ENCODE assay signal across 7 cellular contexts in genomic region chr16:18928073-18928472, GRCh38. TPM values are rescaled to one million over a fixed set of nuclear protein-coding genes. Genes with fewer than 3 reads are reported as not detected.
A peak's percentile ranks its signal among the peaks of the same experiment; 100 is the strongest.
DNase-seq lines count a peak whose midpoint lies in the region; ATAC-seq and TF ChIP-seq lines count a peak whose summit lies in the region.
"Not testable (repeated sequence)": the region's sequence is repeated elsewhere in the genome, so short reads cannot be mapped to it uniquely, and the experiment has no call there.

No MANE protein-coding gene starts in this region.

- H3K36me3 ChIP-seq in Caco-2 (ENCODE audit: control insufficient read depth, insufficient read depth, low read length); Karpas-422 (ENCODE audit: insufficient read depth, low read length): not testable (repeated sequence)

- H2AFZ ChIP-seq in Karpas-422 (ENCODE audit: low read length): peak overlapping the region; percentile 30; the same call in 1 of the 2 replicates

- peak overlapping the region; percentile 36 for H3K4me3 ChIP-seq in Caco-2 (ENCODE audit: low read depth, low read length)
- not testable (repeated sequence) for H3K4me3 ChIP-seq in Karpas-422 (ENCODE audit: low read length)

- H4K20me1 ChIP-seq in Karpas-422 (ENCODE audit: insufficient read depth, low read depth, low read length): not testable (repeated sequence)

- not testable (repeated sequence) for H3K27me3 ChIP-seq in Caco-2 (replicated peaks; ENCODE audit: control insufficient read depth, insufficient read depth, low read length); Karpas-422 (ENCODE audit: low read length)

- peak overlapping the region; percentile 100 for H3K27ac Mint-ChIP-seq in Caco-2 (ENCODE audit: unreplicated experiment)
- not testable (repeated sequence) for H3K27ac Mint-ChIP-seq in T-helper 2 cell treated with Interferon-gamma antibody and Interleukin-4, amounts not matched to agents 5 μg/mL and 100 μg/mL, for 36 hours; neural crest cell (ENCODE audit: unreplicated experiment)
- peak overlapping the region; percentile 20 for H3K27ac Mint-ChIP-seq in activated CD8-positive, alpha-beta T cell treated with anti-CD3 and anti-CD28 coated beads, Interleukin-2, amount 10 ng/mL, durations not matched to agents 7 days and 5 days
- peak overlapping the region; percentile 21 for H3K27ac Mint-ChIP-seq in activated naive CD8-positive, alpha-beta T cell treated with anti-CD3 and anti-CD28 coated beads, Interleukin-2, amount 10 ng/mL, durations not matched to agents 7 days and 5 days

- H3K9me2 ChIP-seq in Karpas-422 (replicated peaks; ENCODE audit: insufficient read depth, low read length): not testable (repeated sequence)

- intact Hi-C loops in Caco-2 (cut with micrococcal nuclease; ENCODE audit: unreplicated experiment): not testable (repeated sequence)

- BruUV-seq in Caco-2 (replicated peaks; lab: Mats Ljungman, UMichigan): not testable (repeated sequence)

- not testable (repeated sequence) for H3K27me3 Mint-ChIP-seq in Caco-2 (ENCODE audit: insufficient read depth, unreplicated experiment); T-helper 2 cell treated with Interferon-gamma antibody and Interleukin-4, amounts not matched to agents 5 μg/mL and 100 μg/mL, for 36 hours (ENCODE audit: low read depth); activated CD8-positive, alpha-beta T cell treated with anti-CD3 and anti-CD28 coated beads, Interleukin-2, amount 10 ng/mL, durations not matched to agents 7 days and 5 days (ENCODE audit: low read depth); activated naive CD8-positive, alpha-beta T cell treated with anti-CD3 and anti-CD28 coated beads, Interleukin-2, amount 10 ng/mL, durations not matched to agents 7 days and 5 days; neural crest cell (ENCODE audit: low read depth)

- not testable (repeated sequence) for H3K9me3 ChIP-seq in Caco-2; Karpas-422 (ENCODE audit: low read length)

- H3K4me1 Mint-ChIP-seq in Caco-2 (ENCODE audit: low read depth, unreplicated experiment): not testable (repeated sequence)
- H3K4me1 Mint-ChIP-seq in T-helper 2 cell treated with Interferon-gamma antibody and Interleukin-4, amounts not matched to agents 5 μg/mL and 100 μg/mL, for 36 hours (ENCODE audit: low read depth): peaks cover 14% of the 10 kb centered on the region
- H3K4me1 Mint-ChIP-seq in activated CD8-positive, alpha-beta T cell treated with anti-CD3 and anti-CD28 coated beads, Interleukin-2, amount 10 ng/mL, durations not matched to agents 7 days and 5 days (ENCODE audit: low read depth): peaks cover 22% of the 10 kb centered on the region
- H3K4me1 Mint-ChIP-seq in activated naive CD8-positive, alpha-beta T cell treated with anti-CD3 and anti-CD28 coated beads, Interleukin-2, amount 10 ng/mL, durations not matched to agents 7 days and 5 days: peaks cover 12% of the 10 kb centered on the region
- peaks cover 36% of the 10 kb centered on the region for H3K4me1 Mint-ChIP-seq in neural crest cell

- not testable (repeated sequence) for TF ChIP-seq CTCF in Caco-2 (IDR thresholded peaks at IDR 0.05; ENCODE audit: insufficient read depth in 1 of 2, low read depth in 1 of 2, low read length in 1 of 2, severe bottlenecking in 1 of 2, unreplicated experiment in 1 of 2); neural crest cell (conservative IDR thresholded peaks at IDR 0.05)

- 0 out of 2 replicates have a peak overlapping the region, but pooled peaks have one; percentile 89 for H3K9ac ChIP-seq in Karpas-422 (ENCODE audit: low read length)

- H3K27ac ChIP-seq in Karpas-422 (ENCODE audit: low read length): not testable (repeated sequence)

- H3K9me3 Mint-ChIP-seq in Caco-2 (ENCODE audit: unreplicated experiment); T-helper 2 cell treated with Interferon-gamma antibody and Interleukin-4, amounts not matched to agents 5 μg/mL and 100 μg/mL, for 36 hours; activated CD8-positive, alpha-beta T cell treated with anti-CD3 and anti-CD28 coated beads, Interleukin-2, amount 10 ng/mL, durations not matched to agents 7 days and 5 days (ENCODE audit: insufficient read depth); activated naive CD8-positive, alpha-beta T cell treated with anti-CD3 and anti-CD28 coated beads, Interleukin-2, amount 10 ng/mL, durations not matched to agents 7 days and 5 days; neural crest cell: not testable (repeated sequence)

- not testable (repeated sequence) for ATAC-seq in activated CD8-positive, alpha-beta T cell treated with anti-CD3 and anti-CD28 coated beads, Interleukin-2, amount 10 ng/mL, durations not matched to agents 7 days and 5 days; activated naive CD8-positive, alpha-beta T cell treated with anti-CD3 and anti-CD28 coated beads, Interleukin-2, amount 10 ng/mL, durations not matched to agents 7 days and 5 days (ENCODE audit: low read depth)

- H3K4me2 ChIP-seq in Karpas-422 (ENCODE audit: low read depth, low read length, poor library complexity, severe bottlenecking): peak overlapping the region; percentile 92

- peaks cover 25% of the 10 kb centered on the region for H3K79me2 ChIP-seq in Karpas-422 (ENCODE audit: low read length)

- CTCF ChIA-PET in Caco-2 (lab: Charles Lee); activated CD8-positive, alpha-beta T cell treated with anti-CD3 and anti-CD28 coated beads, Interleukin-2, amount 10 ng/mL, durations not matched to agents 7 days and 5 days (lab: Charles Lee): not testable (repeated sequence)

- DNase-seq in Caco-2 (peak; percentile 10 to 60), kidney tubule cell (ENCODE audit: low spot score) (peak; percentile 67)
- not testable (repeated sequence) for DNase-seq in Karpas-422; T-helper 2 cell treated with Interferon-gamma antibody and Interleukin-4, amounts not matched to agents 5 μg/mL and 100 μg/mL, for 36 hours (ENCODE audit: low spot score); activated CD8-positive, alpha-beta T cell treated with anti-CD3 and anti-CD28 coated beads, Interleukin-2, amount 10 ng/mL, durations not matched to agents 7 days and 5 days; activated naive CD8-positive, alpha-beta T cell treated with anti-CD3 and anti-CD28 coated beads, Interleukin-2, amount 10 ng/mL, durations not matched to agents 7 days and 5 days; neural crest cell (ENCODE audit: low read depth, low spot score)

- H3K36me3 Mint-ChIP-seq in Caco-2 (ENCODE audit: insufficient read depth, unreplicated experiment): peaks cover 14% of the 10 kb centered on the region
- H3K36me3 Mint-ChIP-seq in T-helper 2 cell treated with Interferon-gamma antibody and Interleukin-4, amounts not matched to agents 5 μg/mL and 100 μg/mL, for 36 hours (ENCODE audit: low read depth); activated CD8-positive, alpha-beta T cell treated with anti-CD3 and anti-CD28 coated beads, Interleukin-2, amount 10 ng/mL, durations not matched to agents 7 days and 5 days (ENCODE audit: low read depth); activated naive CD8-positive, alpha-beta T cell treated with anti-CD3 and anti-CD28 coated beads, Interleukin-2, amount 10 ng/mL, durations not matched to agents 7 days and 5 days; neural crest cell (ENCODE audit: low read depth): not testable (repeated sequence)

- H3K4me1 ChIP-seq in Caco-2: not testable (repeated sequence)
- H3K4me1 ChIP-seq in Karpas-422 (ENCODE audit: low read length): peaks cover 26% of the 10 kb centered on the region

- H3K4me3 Mint-ChIP-seq in Caco-2 (ENCODE audit: unreplicated experiment) (peak overlapping the region; percentile 97), neural crest cell (peak overlapping the region; percentile 38)
- H3K4me3 Mint-ChIP-seq in T-helper 2 cell treated with Interferon-gamma antibody and Interleukin-4, amounts not matched to agents 5 μg/mL and 100 μg/mL, for 36 hours: peak overlapping the region; percentile 24
- H3K4me3 Mint-ChIP-seq in activated CD8-positive, alpha-beta T cell treated with anti-CD3 and anti-CD28 coated beads, Interleukin-2, amount 10 ng/mL, durations not matched to agents 7 days and 5 days; activated naive CD8-positive, alpha-beta T cell treated with anti-CD3 and anti-CD28 coated beads, Interleukin-2, amount 10 ng/mL, durations not matched to agents 7 days and 5 days: not testable (repeated sequence)

- POLR2A ChIA-PET in Caco-2 (lab: Charles Lee): interaction anchor here (0.7 kb wide), 1 partner anchor 34 kb away, joined by 3 read pairs; no protein-coding TSS in a partner anchor
- POLR2A ChIA-PET in activated CD8-positive, alpha-beta T cell treated with anti-CD3 and anti-CD28 coated beads, Interleukin-2, amount 10 ng/mL, durations not matched to agents 7 days and 5 days (lab: Charles Lee); activated naive CD8-positive, alpha-beta T cell treated with anti-CD3 and anti-CD28 coated beads, Interleukin-2, amount 10 ng/mL, durations not matched to agents 7 days and 5 days (lab: Charles Lee): not testable (repeated sequence)

RNA-seq across cellular contexts. Expression of gene SMG1, which starts 1.9 kb away (rescaled TPM):
- total RNA-seq in Caco-2 (2022): 79.1 and 80.2 TPM in 2 replicates
- 63.1 and 91.0 TPM in 2 replicates for total RNA-seq in Karpas-422 (2014; rRNA removed; shearing (Covaris generic); ENCODE audit: low replicate concordance)
- 100 to 1,000 TPM; 123 to 127 TPM for total RNA-seq in activated CD8-positive, alpha-beta T cell treated with anti-CD3 and anti-CD28 coated beads, Interleukin-2, amount 10 ng/mL, durations not matched to agents 7 days and 5 days
- total RNA-seq in activated naive CD8-positive, alpha-beta T cell treated with anti-CD3 and anti-CD28 coated beads, Interleukin-2, amount 10 ng/mL, durations not matched to agents 7 days and 5 days: 100 to 1,000 TPM; 130 to 132 TPM
- total RNA-seq in neural crest cell: 87.1 and 93.3 TPM in 2 replicates

RNA-seq across cellular contexts. Expression of gene TMC7, which starts 55.7 kb away (rescaled TPM):
- 4.0 and 4.5 TPM in 2 replicates for total RNA-seq in Caco-2 (2022)
- total RNA-seq in Karpas-422 (2014; rRNA removed; shearing (Covaris generic); ENCODE audit: low replicate concordance): not detected in 2 replicates
- total RNA-seq in activated CD8-positive, alpha-beta T cell treated with anti-CD3 and anti-CD28 coated beads, Interleukin-2, amount 10 ng/mL, durations not matched to agents 7 days and 5 days: not detected
- total RNA-seq in activated naive CD8-positive, alpha-beta T cell treated with anti-CD3 and anti-CD28 coated beads, Interleukin-2, amount 10 ng/mL, durations not matched to agents 7 days and 5 days: not detected
- total RNA-seq in neural crest cell: 3.1 and 3.9 TPM in 2 replicates
